Comparison of ENCODE assay signal across 32 cellular contexts in genomic region chr4:21543514-21543913, GRCh38.
"Had no signal": no experiment of that assay in that cellular context is flagged by ENCODE, and none has a peak within 500 bp of the region (broad histone marks: within the 10 kb centered on the region; RNA-seq: fewer than 3 reads in every experiment).

No MANE protein-coding gene starts in this region.

- H3K27ac Mint-ChIP-seq: activated B cell treated with CpG ODN at 0.5 μM for 24 hours; activated CD8-positive, alpha-beta T cell treated with anti-CD3 and anti-CD28 coated beads for 36 hours; activated T-helper 17 cell treated with anti-CD3 and anti-CD28 coated beads, Interleukin-2, amount 50 U/mL, for 72 hours; immature natural killer cell; nephron progenitor cell; stimulated activated memory B cell treated with anti-CD40 and anti-IgM and Interleukin-4, amounts not matched to agents 10 μg/mL and 1 μg/mL and 100 μg/mL, for 72 hours; stimulated activated naive CD8-positive, alpha-beta T cell treated with anti-CD3 and anti-CD28 coated beads, Interleukin-15, amount 100 ng/mL, for 72 hours; type B pancreatic cell had no signal

- H3K36me3 Mint-ChIP-seq: immature natural killer cell; stimulated activated memory B cell treated with anti-CD40 and anti-IgM and Interleukin-4, amounts not matched to agents 10 μg/mL and 1 μg/mL and 100 μg/mL, for 72 hours; type B pancreatic cell had no signal

- H3K9me3 ChIP-seq: lower lobe of right lung, pancreas, psoas muscle, sigmoid colon, uterus had no signal

- ATAC-seq: activated CD8-positive, alpha-beta T cell treated with anti-CD3 and anti-CD28 coated beads for 36 hours; activated T-cell treated with anti-CD3 and anti-CD28 coated beads, Interleukin-2, amount 50 U/mL, for 4 hours; activated T-helper 17 cell treated with anti-CD3 and anti-CD28 coated beads, Interleukin-2, amount 50 U/mL, for 72 hours; gastroesophageal sphincter; left lung; lower lobe of right lung; psoas muscle; stimulated activated memory B cell treated with anti-CD40 and anti-IgM and Interleukin-4, amounts not matched to agents 10 μg/mL and 1 μg/mL and 100 μg/mL, for 72 hours; stimulated activated naive CD8-positive, alpha-beta T cell treated with anti-CD3 and anti-CD28 coated beads, Interleukin-15, amount 100 ng/mL, for 72 hours had no signal

- H3K4me3 Mint-ChIP-seq: activated B cell treated with CpG ODN at 0.5 μM for 24 hours; activated CD8-positive, alpha-beta T cell treated with anti-CD3 and anti-CD28 coated beads for 36 hours; activated T-cell treated with anti-CD3 and anti-CD28 coated beads, Interleukin-2, amount 50 U/mL, for 4 hours; activated T-helper 17 cell treated with anti-CD3 and anti-CD28 coated beads, Interleukin-2, amount 50 U/mL, for 72 hours; central memory CD8-positive, alpha-beta T cell; immature natural killer cell; nephron progenitor cell; stimulated activated memory B cell treated with anti-CD40 and anti-IgM and Interleukin-4, amounts not matched to agents 10 μg/mL and 1 μg/mL and 100 μg/mL, for 72 hours; stimulated activated naive CD8-positive, alpha-beta T cell treated with anti-CD3 and anti-CD28 coated beads, Interleukin-15, amount 100 ng/mL, for 72 hours; type B pancreatic cell had no signal

- H3K4me1 ChIP-seq: breast epithelium, gastroesophageal sphincter, left lung, lower lobe of right lung, pancreas, psoas muscle, sigmoid colon, uterus had no signal

- H3K27me3 Mint-ChIP-seq: activated B cell treated with CpG ODN at 0.5 μM for 24 hours; activated CD8-positive, alpha-beta T cell treated with anti-CD3 and anti-CD28 coated beads for 36 hours; central memory CD8-positive, alpha-beta T cell; stimulated activated memory B cell treated with anti-CD40 and anti-IgM and Interleukin-4, amounts not matched to agents 10 μg/mL and 1 μg/mL and 100 μg/mL, for 72 hours; stimulated activated naive CD8-positive, alpha-beta T cell treated with anti-CD3 and anti-CD28 coated beads, Interleukin-15, amount 100 ng/mL, for 72 hours had no signal

- H3K27ac ChIP-seq: breast epithelium, gastroesophageal sphincter, left lung, lower lobe of right lung, pancreas, psoas muscle, sigmoid colon, uterus had no signal

- H3K27me3 ChIP-seq: breast epithelium, left lung, pancreas, sigmoid colon, uterus had no signal

- H3K4me1 Mint-ChIP-seq: activated B cell treated with CpG ODN at 0.5 μM for 24 hours; activated T-helper 17 cell treated with anti-CD3 and anti-CD28 coated beads, Interleukin-2, amount 50 U/mL, for 72 hours; central memory CD8-positive, alpha-beta T cell; immature natural killer cell; stimulated activated memory B cell treated with anti-CD40 and anti-IgM and Interleukin-4, amounts not matched to agents 10 μg/mL and 1 μg/mL and 100 μg/mL, for 72 hours; stimulated activated naive CD8-positive, alpha-beta T cell treated with anti-CD3 and anti-CD28 coated beads, Interleukin-15, amount 100 ng/mL, for 72 hours had no signal

- H3K4me3 ChIP-seq: breast epithelium, gastroesophageal sphincter, left lung, lower lobe of right lung, pancreas, psoas muscle, sigmoid colon, uterus had no signal

- H3K36me3 ChIP-seq: breast epithelium, gastroesophageal sphincter, left lung, lower lobe of right lung, pancreas, sigmoid colon, uterus had no signal

- DNase-seq: activated B cell treated with CpG ODN at 0.5 μM for 24 hours; activated CD4-positive, alpha-beta T cell treated with anti-CD3 and anti-CD28 coated beads, Interleukin-2, amount 50 U/mL, for 1 hour; activated CD8-positive, alpha-beta T cell treated with anti-CD3 and anti-CD28 coated beads for 36 hours; activated gamma-delta T cell treated with Interleukin-2 at 50 U/mL for 16 hours; activated naive CD4-positive, alpha-beta T cell treated with anti-CD3 and anti-CD28 coated beads, Interleukin-2, amount 50 U/mL, for 16 hours; activated T-cell treated with anti-CD3 and anti-CD28 coated beads, Interleukin-2, amount 50 U/mL, for 4 hours; amygdala; dermis blood vessel endothelial cell; effector CD4-positive, alpha-beta T cell; hypothalamus; immature natural killer cell; kidney glomerular epithelial cell; left lung; lower lobe of right lung; nephron progenitor cell; nucleus accumbens; pancreas; psoas muscle; sigmoid colon; small intestine; stimulated activated CD4-positive, alpha-beta T cell treated with anti-CD3 and anti-CD28 coated beads, Interleukin-4, amount 100 ng/mL, for 4 hours; stimulated activated CD8-positive, alpha-beta memory T cell treated with anti-CD3 and anti-CD28 coated beads, Interleukin-4, amount 100 ng/mL, for 48 hours; stimulated activated naive CD8-positive, alpha-beta T cell treated with anti-CD3 and anti-CD28 coated beads, Interleukin-15, amount 100 ng/mL, for 72 hours; substantia nigra; T-helper 2 cell; uterus had no signal
